10 cellular contexts compared by ENCODE assay signal in the genomic region with DNA sequence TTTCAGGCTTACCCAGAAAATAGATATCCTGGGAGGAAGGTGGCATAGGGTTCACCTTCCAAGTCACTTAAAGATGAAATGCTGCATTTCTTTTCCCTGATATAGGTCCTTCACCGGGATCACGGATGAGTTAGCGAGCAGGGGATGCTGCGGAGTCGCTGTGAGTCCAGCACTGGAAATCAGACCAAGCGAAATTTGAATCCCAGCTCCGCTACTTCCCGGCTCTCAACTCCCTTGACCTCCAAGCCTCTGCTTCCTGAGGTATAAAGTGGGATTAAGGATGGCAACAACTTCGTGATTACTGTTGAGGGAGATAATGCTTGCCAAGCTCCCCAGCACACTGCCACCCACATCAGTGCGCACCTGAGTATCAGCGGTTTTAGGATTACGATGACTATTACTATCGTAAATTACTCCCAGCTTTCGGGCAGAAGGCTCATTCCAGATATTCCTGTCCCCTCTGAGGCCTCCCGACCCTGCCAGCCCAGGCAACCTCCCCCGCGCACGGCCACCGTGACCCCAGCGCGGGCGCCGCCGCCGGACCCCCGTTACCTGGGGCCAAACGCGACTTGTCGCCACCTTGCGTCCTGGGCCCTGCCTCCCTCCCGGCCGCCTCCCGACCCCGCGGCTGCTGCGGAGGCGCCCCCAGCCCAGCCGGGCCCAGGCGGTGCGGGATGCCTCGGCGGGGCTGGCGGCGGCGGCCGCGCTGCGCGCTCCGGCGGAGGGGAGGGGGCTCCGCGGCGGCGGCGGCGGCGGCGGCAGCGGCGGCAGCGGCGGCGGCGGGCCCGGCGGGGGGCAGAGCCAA. TPM values are rescaled to one million over a fixed set of nuclear protein-coding genes. Genes with fewer than 3 reads are reported as not detected.
DNase-seq lines count a peak whose midpoint lies in the region.
"Had no signal": no experiment of that assay in that cellular context is flagged by ENCODE, and none has a peak within 500 bp of the region (broad histone marks: within the 10 kb centered on the region; RNA-seq: fewer than 3 reads in every experiment).

No MANE protein-coding gene starts in this region.

- no peaks in the 10 kb centered on the region for H3K9me3 Mint-ChIP-seq in activated naive CD4-positive, alpha-beta T cell treated with anti-CD3 and anti-CD28 coated beads, Interleukin-2, amount 50 U/mL, for 24 hours

- H3K36me3 Mint-ChIP-seq in activated naive CD4-positive, alpha-beta T cell treated with anti-CD3 and anti-CD28 coated beads, Interleukin-2, amount 50 U/mL, for 24 hours, result peaks cover 5% of the 10 kb centered on the region

- peak overlapping the region; percentile 69 for H3K4me3 Mint-ChIP-seq in activated naive CD4-positive, alpha-beta T cell treated with anti-CD3 and anti-CD28 coated beads, Interleukin-2, amount 50 U/mL, for 24 hours

- no peaks in the 10 kb centered on the region for H3K9me3 ChIP-seq in mucosa of rectum (ENCODE audit: control insufficient read depth in 2 of 2, low read length in 2 of 2)

- 7% methylated on average over 67 of the region's 67 CpGs for WGBS in urinary bladder

- H3K4me3 ChIP-seq in mucosa of rectum (ENCODE audit: low read length in 2 of 2) (peak overlapping the region; percentile 8 to 64), urinary bladder (ENCODE audit: low read depth, low read length) (peak overlapping the region; percentile 84)

- peaks cover 12 to 22% of the 10 kb centered on the region in 2 donors for H3K27me3 ChIP-seq in mucosa of rectum (ENCODE audit: control insufficient read depth in 2 of 2, insufficient read depth in 2 of 2, low read length in 2 of 2)

- no peak overlapping the region for H3K27ac Mint-ChIP-seq in activated naive CD4-positive, alpha-beta T cell treated with anti-CD3 and anti-CD28 coated beads, Interleukin-2, amount 50 U/mL, for 24 hours

- no peak for DNase-seq in activated naive CD4-positive, alpha-beta T cell (lab: John Stamatoyannopoulos, UW)
- DNase-seq in cerebellar cortex (ENCODE audit: low spot score) (peak; percentile 40), kidney glomerular epithelial cell (lab: John Stamatoyannopoulos, UW) (no peak), NOMO-1 (lab: John Stamatoyannopoulos, UW; ENCODE audit: unreplicated experiment in 2 of 2) (no peak), SIG-M5 treated with dmso at 0.1 percent for 504 hours (lab: John Stamatoyannopoulos, UW; ENCODE audit: unreplicated experiment) (no peak)
- DNase-seq: DMS 273 treated with DMSO at 0.1 percent for 48 hours, GOT3 had no signal

- peaks cover 7% of the 10 kb centered on the region for H3K4me1 Mint-ChIP-seq in activated naive CD4-positive, alpha-beta T cell treated with anti-CD3 and anti-CD28 coated beads, Interleukin-2, amount 50 U/mL, for 24 hours

- H3K27ac ChIP-seq in mucosa of rectum (ENCODE audit: low read depth in 2 of 2, low read length in 2 of 2) (no peak overlapping the region), urinary bladder (ENCODE audit: low read depth) (no peak overlapping the region)

- peaks cover 37% of the 10 kb centered on the region for H3K27me3 Mint-ChIP-seq in activated naive CD4-positive, alpha-beta T cell treated with anti-CD3 and anti-CD28 coated beads, Interleukin-2, amount 50 U/mL, for 24 hours

- H3K36me3 ChIP-seq in mucosa of rectum (ENCODE audit: control insufficient read depth in 2 of 2, insufficient read depth in 2 of 2, low read length in 2 of 2) (no peaks in the 10 kb centered on the region), urinary bladder (ENCODE audit: insufficient read depth) (no peaks in the 10 kb centered on the region)

- no peaks in the 10 kb centered on the region for H3K4me1 ChIP-seq in mucosa of rectum (ENCODE audit: control insufficient read depth in 2 of 2, insufficient read depth in 2 of 2, low read length in 2 of 2)
- H3K4me1 ChIP-seq in urinary bladder (ENCODE audit: insufficient read depth), result no peaks in the 10 kb centered on the region

- H3K9ac ChIP-seq in mucosa of rectum (ENCODE audit: low read depth in 1 of 2, low read length in 2 of 2), result peak overlapping the region in 1 of 2 donors; percentile 7

RNA-seq across cellular contexts. Expression of a gene that starts 0.5 kb away (rescaled TPM):
- total RNA-seq in urinary bladder, result 2.7 TPM
- polyA plus RNA-seq in urinary bladder, result 3.3 TPM

RNA-seq across cellular contexts. Expression of a gene that starts 27.9 kb away (rescaled TPM):
- total RNA-seq in urinary bladder, result 16.0 TPM
- polyA plus RNA-seq in urinary bladder, result 22.8 TPM

RNA-seq across cellular contexts. Expression of a gene that starts 31.8 kb away (rescaled TPM):
- total RNA-seq in urinary bladder, result 0.74 TPM
- 0.15 TPM for polyA plus RNA-seq in urinary bladder
